ENCODE assay signal across 8 cellular contexts in genomic region chr9:114397848-114398605, GRCh38.
DNase-seq lines count a peak whose midpoint lies in the region; ATAC-seq lines count a peak whose summit lies in the region.

No MANE protein-coding gene starts in this region.

- ATAC-seq in GM18909 (IDR thresholded peaks at IDR 0.05; ENCODE audit: poor library complexity, unreplicated experiment) (peak; percentile 81), HG03139 (IDR thresholded peaks at IDR 0.05; ENCODE audit: unreplicated experiment) (peak; percentile 73)

- DNase-seq in AG08395 (ENCODE audit: low spot score) (peak; percentile 98), NCI-H446 (lab: John Stamatoyannopoulos, UW) (peak; percentile 31 to 87), cerebellar cortex (ENCODE audit: low spot score) (peak; percentile 85), kidney glomerular epithelial cell (lab: John Stamatoyannopoulos, UW) (peak; percentile 80)
- DNase-seq in activated CD4-positive, CD25-positive, alpha-beta regulatory T cell treated with anti-CD3 and anti-CD28 coated beads, Interleukin-2, amount 50 U/mL, for 72 hours: peak; percentile 97
- peak; percentile 88 to 93 for DNase-seq in stimulated activated CD4-positive, alpha-beta T cell treated with anti-CD3 and anti-CD28 coated beads, Interleukin-15, amount 100 ng/mL, for 48 hours (ENCODE audit: low read depth in 2 of 2)

Comparison
In these comparisons a context has a peak if more than half of its experiments do, and no peak if none do; other contexts are left out.
1. Peak in every context shown above with its lines: DNase-seq and ATAC-seq.